ENCODE assay signal across 1 cellular context in the genomic region with DNA sequence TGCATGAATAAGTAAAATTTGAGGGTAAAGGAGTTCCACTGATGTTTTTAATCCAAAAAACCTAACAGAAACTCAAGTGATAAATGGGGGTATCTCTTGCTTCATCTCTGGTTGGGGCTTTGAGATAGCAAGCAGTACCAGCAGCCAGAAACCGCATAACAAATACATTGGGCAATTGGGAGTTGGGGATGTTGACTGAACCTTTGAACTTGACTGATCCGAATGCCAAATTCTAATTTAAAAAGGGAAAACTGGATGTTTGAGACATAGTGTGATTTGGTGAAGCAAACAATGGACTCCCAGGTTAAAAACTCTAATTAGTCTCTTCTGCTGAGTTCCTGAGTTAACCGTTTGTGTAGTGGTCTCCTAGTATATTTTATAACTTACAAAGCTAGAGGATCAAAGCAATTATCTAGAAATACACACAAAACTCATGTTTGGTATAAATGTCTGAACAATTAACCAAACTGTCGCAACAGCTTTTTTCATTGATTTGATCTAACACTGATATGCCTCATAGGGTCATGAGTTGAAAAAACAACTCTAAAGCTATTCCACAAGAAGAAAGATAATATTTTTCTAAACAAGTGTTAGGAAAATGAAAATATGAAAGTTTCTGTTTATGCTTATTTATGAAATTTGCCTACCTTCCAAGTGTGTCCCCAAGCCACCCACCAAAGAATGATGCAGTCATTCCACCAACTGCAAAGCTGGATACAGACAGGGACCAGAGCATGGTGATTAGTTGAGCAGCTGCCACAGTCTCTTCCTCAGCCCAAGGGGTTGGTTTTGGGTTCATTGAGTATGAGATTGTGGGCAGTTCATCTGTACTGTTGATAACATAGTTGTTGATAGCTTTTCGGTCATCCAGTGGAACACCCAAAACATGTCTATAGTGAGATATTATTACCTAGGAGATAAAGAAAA.
TF ChIP-seq lines count a peak whose summit lies in the region.

No MANE protein-coding gene starts in this region.

TF ChIP-seq in HepG2, 621 proteins besides CTCF, POLR2A, EP300 and RAD21 (continued from another document and continues in another):
- TF ChIP-seq, protein P1, sequence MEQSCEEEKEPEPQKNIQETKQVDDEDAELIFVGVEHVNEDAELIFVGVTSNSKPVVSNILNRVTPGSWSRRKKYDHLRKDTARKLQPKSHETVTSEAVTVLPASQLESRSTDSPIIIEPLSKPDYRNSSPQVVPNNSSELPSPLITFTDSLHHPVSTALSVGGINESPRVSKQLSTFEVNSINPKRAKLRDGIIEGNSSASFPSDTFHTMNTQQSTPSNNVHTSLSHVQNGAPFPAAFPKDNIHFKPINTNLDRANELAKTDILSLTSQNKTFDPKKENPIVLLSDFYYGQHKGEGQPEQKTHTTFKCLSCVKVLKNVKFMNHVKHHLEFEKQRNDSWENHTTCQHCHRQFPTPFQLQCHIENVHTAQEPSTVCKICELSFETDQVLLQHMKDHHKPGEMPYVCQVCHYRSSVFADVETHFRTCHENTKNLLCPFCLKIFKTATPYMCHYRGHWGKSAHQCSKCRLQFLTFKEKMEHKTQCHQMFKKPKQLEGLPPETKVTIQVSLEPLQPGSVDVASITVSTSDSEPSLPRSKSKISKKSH (CRISPR knock-in tag; IDR thresholded peaks at IDR 0.05; ENCODE audit: borderline replicate concordance) = no peak
- TF ChIP-seq REXO4 (CRISPR knock-in tag; IDR thresholded peaks at IDR 0.05; ENCODE audit: borderline replicate concordance) (no peak), CCAR2 (optimal IDR thresholded peaks at IDR 0.05; ENCODE audit: low read depth, low read length) (no peak), KDM5B (CRISPR knock-in tag; IDR thresholded peaks at IDR 0.05; ENCODE audit: borderline replicate concordance) (no peak), PCBP2 (optimal IDR thresholded peaks at IDR 0.05; ENCODE audit: low read depth, low read length, poor library complexity, severe bottlenecking) (no peak), ZNF549 (CRISPR knock-in tag; IDR thresholded peaks at IDR 0.05) (no peak), NKX3-1 (CRISPR knock-in tag; IDR thresholded peaks at IDR 0.05) (peak; percentile 70; the same call in 1 of the 2 replicates), ZKSCAN1 (IDR thresholded peaks at IDR 0.05; ENCODE audit: low read length) (no peak), ZNF20 (CRISPR knock-in tag; IDR thresholded peaks at IDR 0.05) (no peak), NR1H2 (CRISPR knock-in tag; IDR thresholded peaks at IDR 0.05; ENCODE audit: borderline replicate concordance, low read depth) (no peak), ZNF709 (CRISPR knock-in tag; IDR thresholded peaks at IDR 0.05) (no peak), HNRNPL (IDR thresholded peaks at IDR 0.05; ENCODE audit: low read depth, low read length) (no peak), CHD4 (IDR thresholded peaks at IDR 0.05; ENCODE audit: borderline replicate concordance, low read length) (peak; percentile 90; the same call in 1 of the 2 replicates), SIX1 (CRISPR knock-in tag; IDR thresholded peaks at IDR 0.05; ENCODE audit: borderline replicate concordance) (peak; percentile 73; the same call in 1 of the 2 replicates), MAFK (conservative IDR thresholded peaks at IDR 0.05 in 1 of 2, IDR thresholded peaks at IDR 0.05 in 1 of 2; ENCODE audit: low read length in 2 of 2) (no peak), ZNF660 (CRISPR knock-in tag; IDR thresholded peaks at IDR 0.05; ENCODE audit: borderline replicate concordance, low read depth) (no peak), SIX4 (CRISPR knock-in tag; IDR thresholded peaks at IDR 0.05) (0 out of 2 replicates have a peak, but pooled peaks have one; percentile 35), IRF2 (CRISPR knock-in tag; IDR thresholded peaks at IDR 0.05) (peak; percentile 74; the same call in 1 of the 2 replicates), ZKSCAN8 (CRISPR knock-in tag; IDR thresholded peaks at IDR 0.05; ENCODE audit: borderline replicate concordance) (no peak), HCFC1 (IDR thresholded peaks at IDR 0.05; ENCODE audit: low read depth, low read length) (no peak), ZNF136 (CRISPR knock-in tag; IDR thresholded peaks at IDR 0.05; ENCODE audit: low read depth) (no peak), ZSCAN12 (CRISPR knock-in tag; IDR thresholded peaks at IDR 0.05) (no peak), ZFP90 (CRISPR knock-in tag; IDR thresholded peaks at IDR 0.05; ENCODE audit: borderline replicate concordance) (no peak), SSRP1 (CRISPR knock-in tag; IDR thresholded peaks at IDR 0.05) (no peak), ZSCAN31 (CRISPR knock-in tag; IDR thresholded peaks at IDR 0.05; ENCODE audit: low read depth) (no peak), ZNF674 (CRISPR knock-in tag; IDR thresholded peaks at IDR 0.05; ENCODE audit: low read depth) (no peak), ZFP41 (CRISPR knock-in tag; IDR thresholded peaks at IDR 0.05; ENCODE audit: borderline replicate concordance) (no peak)
- TF ChIP-seq, protein P2, sequence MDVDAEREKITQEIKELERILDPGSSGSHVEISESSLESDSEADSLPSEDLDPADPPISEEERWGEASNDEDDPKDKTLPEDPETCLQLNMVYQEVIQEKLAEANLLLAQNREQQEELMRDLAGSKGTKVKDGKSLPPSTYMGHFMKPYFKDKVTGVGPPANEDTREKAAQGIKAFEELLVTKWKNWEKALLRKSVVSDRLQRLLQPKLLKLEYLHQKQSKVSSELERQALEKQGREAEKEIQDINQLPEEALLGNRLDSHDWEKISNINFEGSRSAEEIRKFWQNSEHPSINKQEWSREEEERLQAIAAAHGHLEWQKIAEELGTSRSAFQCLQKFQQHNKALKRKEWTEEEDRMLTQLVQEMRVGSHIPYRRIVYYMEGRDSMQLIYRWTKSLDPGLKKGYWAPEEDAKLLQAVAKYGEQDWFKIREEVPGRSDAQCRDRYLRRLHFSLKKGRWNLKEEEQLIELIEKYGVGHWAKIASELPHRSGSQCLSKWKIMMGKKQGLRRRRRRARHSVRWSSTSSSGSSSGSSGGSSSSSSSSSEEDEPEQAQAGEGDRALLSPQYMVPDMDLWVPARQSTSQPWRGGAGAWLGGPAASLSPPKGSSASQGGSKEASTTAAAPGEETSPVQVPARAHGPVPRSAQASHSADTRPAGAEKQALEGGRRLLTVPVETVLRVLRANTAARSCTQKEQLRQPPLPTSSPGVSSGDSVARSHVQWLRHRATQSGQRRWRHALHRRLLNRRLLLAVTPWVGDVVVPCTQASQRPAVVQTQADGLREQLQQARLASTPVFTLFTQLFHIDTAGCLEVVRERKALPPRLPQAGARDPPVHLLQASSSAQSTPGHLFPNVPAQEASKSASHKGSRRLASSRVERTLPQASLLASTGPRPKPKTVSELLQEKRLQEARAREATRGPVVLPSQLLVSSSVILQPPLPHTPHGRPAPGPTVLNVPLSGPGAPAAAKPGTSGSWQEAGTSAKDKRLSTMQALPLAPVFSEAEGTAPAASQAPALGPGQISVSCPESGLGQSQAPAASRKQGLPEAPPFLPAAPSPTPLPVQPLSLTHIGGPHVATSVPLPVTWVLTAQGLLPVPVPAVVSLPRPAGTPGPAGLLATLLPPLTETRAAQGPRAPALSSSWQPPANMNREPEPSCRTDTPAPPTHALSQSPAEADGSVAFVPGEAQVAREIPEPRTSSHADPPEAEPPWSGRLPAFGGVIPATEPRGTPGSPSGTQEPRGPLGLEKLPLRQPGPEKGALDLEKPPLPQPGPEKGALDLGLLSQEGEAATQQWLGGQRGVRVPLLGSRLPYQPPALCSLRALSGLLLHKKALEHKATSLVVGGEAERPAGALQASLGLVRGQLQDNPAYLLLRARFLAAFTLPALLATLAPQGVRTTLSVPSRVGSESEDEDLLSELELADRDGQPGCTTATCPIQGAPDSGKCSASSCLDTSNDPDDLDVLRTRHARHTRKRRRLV (CRISPR knock-in tag; IDR thresholded peaks at IDR 0.05) = no peak
- TF ChIP-seq, protein P3, sequence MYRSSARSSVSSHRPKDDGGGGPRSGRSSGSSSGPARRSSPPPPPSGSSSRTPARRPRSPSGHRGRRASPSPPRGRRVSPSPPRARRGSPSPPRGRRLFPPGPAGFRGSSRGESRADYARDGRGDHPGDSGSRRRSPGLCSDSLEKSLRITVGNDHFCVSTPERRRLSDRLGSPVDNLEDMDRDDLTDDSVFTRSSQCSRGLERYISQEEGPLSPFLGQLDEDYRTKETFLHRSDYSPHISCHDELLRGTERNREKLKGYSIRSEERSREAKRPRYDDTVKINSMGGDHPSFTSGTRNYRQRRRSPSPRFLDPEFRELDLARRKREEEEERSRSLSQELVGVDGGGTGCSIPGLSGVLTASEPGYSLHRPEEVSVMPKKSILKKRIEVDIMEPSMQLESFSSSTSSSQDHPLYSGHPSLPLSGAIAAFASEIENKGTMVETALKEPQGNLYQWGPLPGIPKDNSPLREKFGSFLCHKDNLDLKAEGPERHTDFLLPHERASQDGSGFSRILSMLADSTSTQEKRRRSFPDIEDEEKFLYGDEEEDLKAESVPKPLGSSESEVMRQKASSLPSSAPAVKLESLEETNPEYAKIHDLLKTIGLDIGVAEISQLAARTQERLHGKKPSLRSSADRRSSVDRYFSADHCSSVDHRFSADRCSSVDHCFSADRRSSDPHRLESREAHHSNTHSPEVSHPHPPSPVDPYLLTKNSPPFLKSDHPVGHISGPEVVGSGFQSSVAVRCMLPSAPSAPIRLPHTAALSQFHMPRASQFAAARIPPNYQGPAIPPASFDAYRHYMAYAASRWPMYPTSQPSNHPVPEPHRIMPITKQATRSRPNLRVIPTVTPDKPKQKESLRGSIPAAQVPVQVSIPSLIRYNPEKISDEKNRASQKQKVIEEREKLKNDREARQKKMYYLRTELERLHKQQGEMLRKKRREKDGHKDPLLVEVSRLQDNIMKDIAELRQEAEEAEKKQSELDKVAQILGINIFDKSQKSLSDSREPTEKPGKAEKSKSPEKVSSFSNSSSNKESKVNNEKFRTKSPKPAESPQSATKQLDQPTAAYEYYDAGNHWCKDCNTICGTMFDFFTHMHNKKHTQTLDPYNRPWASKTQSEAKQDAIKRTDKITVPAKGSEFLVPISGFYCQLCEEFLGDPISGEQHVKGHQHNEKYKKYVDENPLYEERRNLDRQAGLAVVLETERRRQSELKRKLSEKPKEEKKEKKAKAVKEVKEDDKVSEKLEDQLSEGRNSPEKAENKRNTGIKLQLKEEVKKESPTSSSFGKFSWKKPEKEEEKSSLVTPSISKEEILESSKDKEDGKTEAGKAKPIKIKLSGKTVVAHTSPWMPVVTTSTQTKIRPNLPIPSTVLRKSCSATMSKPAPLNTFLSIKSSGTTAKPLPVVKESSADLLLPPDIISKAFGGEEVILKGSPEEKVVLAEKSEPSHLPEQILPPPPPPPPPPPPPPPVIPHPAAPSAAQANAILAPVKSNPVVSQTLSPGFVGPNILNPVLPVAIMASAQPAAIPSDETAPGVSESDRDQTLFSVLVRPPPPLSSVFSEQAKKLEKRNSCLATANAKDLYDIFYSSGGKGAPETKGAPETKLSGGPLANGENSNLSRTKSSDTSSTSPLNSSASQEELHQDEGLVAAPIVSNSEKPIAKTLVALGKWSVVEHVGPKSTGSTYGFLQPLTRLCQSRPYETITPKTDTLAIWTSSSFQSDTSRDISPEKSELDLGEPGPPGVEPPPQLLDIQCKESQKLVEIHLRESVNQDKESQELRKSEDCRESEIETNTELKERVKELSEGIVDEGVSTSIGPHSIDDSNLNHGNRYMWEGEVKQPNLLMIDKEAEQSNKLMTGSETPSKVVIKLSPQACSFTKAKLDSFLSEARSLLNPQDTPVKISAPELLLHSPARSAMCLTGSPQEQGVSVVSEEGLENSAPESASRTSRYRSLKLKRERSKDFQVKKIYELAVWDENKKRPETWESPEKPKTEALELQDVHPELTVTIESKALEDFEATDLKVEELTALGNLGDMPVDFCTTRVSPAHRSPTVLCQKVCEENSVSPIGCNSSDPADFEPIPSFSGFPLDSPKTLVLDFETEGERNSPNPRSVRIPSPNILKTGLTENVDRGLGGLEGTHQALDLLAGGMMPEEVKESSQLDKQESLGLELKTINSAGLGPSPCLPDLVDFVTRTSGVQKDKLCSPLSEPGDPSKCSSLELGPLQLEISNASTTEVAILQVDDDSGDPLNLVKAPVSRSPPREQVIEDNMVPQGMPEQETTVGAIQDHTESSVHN (CRISPR knock-in tag; IDR thresholded peaks at IDR 0.05) = no peak
- TF ChIP-seq, protein P4, sequence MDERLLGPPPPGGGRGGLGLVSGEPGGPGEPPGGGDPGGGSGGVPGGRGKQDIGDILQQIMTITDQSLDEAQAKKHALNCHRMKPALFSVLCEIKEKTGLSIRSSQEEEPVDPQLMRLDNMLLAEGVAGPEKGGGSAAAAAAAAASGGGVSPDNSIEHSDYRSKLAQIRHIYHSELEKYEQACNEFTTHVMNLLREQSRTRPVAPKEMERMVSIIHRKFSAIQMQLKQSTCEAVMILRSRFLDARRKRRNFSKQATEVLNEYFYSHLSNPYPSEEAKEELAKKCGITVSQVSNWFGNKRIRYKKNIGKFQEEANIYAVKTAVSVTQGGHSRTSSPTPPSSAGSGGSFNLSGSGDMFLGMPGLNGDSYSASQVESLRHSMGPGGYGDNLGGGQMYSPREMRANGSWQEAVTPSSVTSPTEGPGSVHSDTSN (CRISPR knock-in tag; IDR thresholded peaks at IDR 0.05) = 0 out of 2 replicates have a peak, but pooled peaks have one; percentile 15
- TF ChIP-seq, protein P5, sequence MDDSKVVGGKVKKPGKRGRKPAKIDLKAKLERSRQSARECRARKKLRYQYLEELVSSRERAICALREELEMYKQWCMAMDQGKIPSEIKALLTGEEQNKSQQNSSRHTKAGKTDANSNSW (CRISPR knock-in tag; IDR thresholded peaks at IDR 0.05; ENCODE audit: borderline replicate concordance) = no peak
- TF ChIP-seq, protein P6, sequence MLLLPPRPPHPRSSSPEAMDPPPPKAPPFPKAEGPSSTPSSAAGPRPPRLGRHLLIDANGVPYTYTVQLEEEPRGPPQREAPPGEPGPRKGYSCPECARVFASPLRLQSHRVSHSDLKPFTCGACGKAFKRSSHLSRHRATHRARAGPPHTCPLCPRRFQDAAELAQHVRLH (CRISPR knock-in tag; IDR thresholded peaks at IDR 0.05; ENCODE audit: borderline replicate concordance, low read depth) = no peak
- TF ChIP-seq, protein P7, sequence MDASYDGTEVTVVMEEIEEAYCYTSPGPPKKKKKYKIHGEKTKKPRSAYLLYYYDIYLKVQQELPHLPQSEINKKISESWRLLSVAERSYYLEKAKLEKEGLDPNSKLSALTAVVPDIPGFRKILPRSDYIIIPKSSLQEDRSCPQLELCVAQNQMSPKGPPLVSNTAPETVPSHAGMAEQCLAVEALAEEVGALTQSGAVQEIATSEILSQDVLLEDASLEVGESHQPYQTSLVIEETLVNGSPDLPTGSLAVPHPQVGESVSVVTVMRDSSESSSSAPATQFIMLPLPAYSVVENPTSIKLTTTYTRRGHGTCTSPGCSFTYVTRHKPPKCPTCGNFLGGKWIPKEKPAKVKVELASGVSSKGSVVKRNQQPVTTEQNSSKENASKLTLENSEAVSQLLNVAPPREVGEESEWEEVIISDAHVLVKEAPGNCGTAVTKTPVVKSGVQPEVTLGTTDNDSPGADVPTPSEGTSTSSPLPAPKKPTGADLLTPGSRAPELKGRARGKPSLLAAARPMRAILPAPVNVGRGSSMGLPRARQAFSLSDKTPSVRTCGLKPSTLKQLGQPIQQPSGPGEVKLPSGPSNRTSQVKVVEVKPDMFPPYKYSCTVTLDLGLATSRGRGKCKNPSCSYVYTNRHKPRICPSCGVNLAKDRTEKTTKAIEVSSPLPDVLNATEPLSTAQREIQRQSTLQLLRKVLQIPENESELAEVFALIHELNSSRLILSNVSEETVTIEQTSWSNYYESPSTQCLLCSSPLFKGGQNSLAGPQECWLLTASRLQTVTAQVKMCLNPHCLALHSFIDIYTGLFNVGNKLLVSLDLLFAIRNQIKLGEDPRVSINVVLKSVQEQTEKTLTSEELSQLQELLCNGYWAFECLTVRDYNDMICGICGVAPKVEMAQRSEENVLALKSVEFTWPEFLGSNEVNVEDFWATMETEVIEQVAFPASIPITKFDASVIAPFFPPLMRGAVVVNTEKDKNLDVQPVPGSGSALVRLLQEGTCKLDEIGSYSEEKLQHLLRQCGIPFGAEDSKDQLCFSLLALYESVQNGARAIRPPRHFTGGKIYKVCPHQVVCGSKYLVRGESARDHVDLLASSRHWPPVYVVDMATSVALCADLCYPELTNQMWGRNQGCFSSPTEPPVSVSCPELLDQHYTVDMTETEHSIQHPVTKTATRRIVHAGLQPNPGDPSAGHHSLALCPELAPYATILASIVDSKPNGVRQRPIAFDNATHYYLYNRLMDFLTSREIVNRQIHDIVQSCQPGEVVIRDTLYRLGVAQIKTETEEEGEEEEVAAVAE (CRISPR knock-in tag; IDR thresholded peaks at IDR 0.05; ENCODE audit: borderline replicate concordance) = peak; percentile 61; the same call in 1 of the 2 replicates
